In the genomic region with DNA sequence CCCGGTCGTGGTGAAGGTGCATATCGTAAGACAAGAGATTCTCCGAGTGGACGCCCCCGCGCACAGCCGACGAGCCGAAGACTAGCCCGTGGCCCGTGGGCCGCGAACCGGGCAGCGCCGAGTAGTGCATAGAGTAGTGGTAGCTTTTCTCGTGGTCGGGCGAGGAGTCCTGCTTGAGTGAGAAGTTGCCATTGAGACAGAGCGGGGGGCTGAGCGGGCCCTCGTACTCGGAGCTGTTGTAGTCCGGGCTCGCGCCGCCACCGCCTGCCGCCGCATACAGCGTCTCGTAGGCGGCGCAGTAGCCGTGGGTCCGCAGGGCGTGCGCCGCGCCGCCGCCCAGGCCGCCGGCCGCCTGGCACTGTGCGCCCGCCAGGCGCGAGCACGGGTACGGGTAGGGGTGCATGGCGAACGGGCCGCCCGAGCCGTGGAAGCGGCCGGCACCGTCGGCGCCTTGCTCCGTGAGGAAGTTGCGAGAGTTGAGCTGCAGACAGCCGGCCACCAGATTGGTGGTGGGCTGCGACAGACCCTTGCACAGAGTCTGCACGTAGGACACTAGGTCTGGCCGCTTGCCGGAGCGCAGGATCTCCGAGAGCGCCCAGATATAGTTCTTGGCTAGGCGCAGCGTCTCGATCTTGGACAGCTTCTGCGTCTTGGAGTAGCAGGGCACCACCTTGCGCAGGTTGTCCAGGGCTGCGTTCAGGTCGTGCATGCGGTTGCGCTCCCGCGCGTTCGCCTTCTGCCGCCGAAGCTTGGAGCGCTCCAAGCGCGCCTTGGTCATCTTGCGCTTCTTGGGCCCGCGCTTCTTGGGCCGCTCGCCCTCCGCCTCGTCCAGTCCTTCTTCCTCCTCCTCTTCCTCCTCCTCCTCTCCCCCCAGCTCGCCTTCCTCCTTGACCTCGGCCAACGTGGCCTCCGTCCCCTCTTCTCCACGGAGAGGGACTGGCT, we compare ENCODE assay signal across 1 cellular context.
A peak's percentile ranks its signal among the peaks of the same experiment; 100 is the strongest.
TF ChIP-seq lines count a peak whose summit lies in the region.

No MANE protein-coding gene starts in this region.

TF ChIP-seq in HEK293, 187 proteins besides CTCF, POLR2A, EP300 and RAD21 (continued from another document):
- TF ChIP-seq, protein P1, sequence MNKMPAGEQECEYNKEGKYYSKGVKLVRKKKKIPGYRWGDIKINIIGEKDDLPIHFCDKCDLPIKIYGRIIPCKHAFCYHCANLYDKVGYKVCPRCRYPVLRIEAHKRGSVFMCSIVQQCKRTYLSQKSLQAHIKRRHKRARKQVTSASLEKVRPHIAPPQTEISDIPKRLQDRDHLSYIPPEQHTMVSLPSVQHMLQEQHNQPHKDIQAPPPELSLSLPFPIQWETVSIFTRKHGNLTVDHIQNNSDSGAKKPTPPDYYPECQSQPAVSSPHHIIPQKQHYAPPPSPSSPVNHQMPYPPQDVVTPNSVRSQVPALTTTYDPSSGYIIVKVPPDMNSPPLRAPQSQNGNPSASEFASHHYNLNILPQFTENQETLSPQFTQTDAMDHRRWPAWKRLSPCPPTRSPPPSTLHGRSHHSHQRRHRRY (tag by site-specific recombination; IDR thresholded peaks at IDR 0.05), result no peak
- TF ChIP-seq, protein P2, sequence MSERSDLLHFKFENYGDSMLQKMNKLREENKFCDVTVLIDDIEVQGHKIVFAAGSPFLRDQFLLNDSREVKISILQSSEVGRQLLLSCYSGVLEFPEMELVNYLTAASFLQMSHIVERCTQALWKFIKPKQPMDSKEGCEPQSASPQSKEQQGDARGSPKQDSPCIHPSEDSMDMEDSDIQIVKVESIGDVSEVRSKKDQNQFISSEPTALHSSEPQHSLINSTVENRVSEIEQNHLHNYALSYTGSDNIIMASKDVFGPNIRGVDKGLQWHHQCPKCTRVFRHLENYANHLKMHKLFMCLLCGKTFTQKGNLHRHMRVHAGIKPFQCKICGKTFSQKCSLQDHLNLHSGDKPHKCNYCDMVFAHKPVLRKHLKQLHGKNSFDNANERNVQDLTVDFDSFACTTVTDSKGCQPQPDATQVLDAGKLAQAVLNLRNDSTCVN (tag by site-specific recombination; optimal IDR thresholded peaks at IDR 0.05), result peak; percentile 86
- TF ChIP-seq ZNF624 (tag by site-specific recombination; IDR thresholded peaks at IDR 0.05) (no peak), ZNF184 (tag by site-specific recombination; IDR thresholded peaks at IDR 0.05) (no peak), ZNF521 (tag by site-specific recombination; IDR thresholded peaks at IDR 0.05) (no peak), KLF8 (tag by site-specific recombination; IDR thresholded peaks at IDR 0.05) (no peak), ZFHX2 (tag by site-specific recombination; conservative IDR thresholded peaks at IDR 0.05) (peak; percentile 68; the same call in 1 of the 2 replicates), ZNF660 (tag by site-specific recombination; IDR thresholded peaks at IDR 0.05) (peak; percentile 53; the same call in 1 of the 2 replicates), ZNF350 (tag by site-specific recombination; IDR thresholded peaks at IDR 0.05) (no peak), ZNF600 (tag by site-specific recombination; IDR thresholded peaks at IDR 0.05) (0 out of 2 replicates have a peak, but pooled peaks have one; percentile 16), KLF16 (tag by site-specific recombination; IDR thresholded peaks at IDR 0.05) (no peak), ZNF169 (tag by site-specific recombination; IDR thresholded peaks at IDR 0.05) (0 out of 2 replicates have a peak, but pooled peaks have one; percentile 40), ZBTB17 (tag by site-specific recombination; IDR thresholded peaks at IDR 0.05) (peak; percentile 59), HOXD13 (CRISPR knock-in tag; IDR thresholded peaks at IDR 0.05; ENCODE audit: borderline replicate concordance) (0 out of 2 replicates have a peak, but pooled peaks have one; percentile 36), ZBTB8A (tag by site-specific recombination; IDR thresholded peaks at IDR 0.05) (peak; percentile 31; the same call in 1 of the 2 replicates), EGR2 (tag by site-specific recombination; IDR thresholded peaks at IDR 0.05; ENCODE audit: low read depth) (peak; percentile 43; the same call in 1 of the 2 replicates), ZNF433 (tag by site-specific recombination; IDR thresholded peaks at IDR 0.05; ENCODE audit: low read depth) (no peak), ZEB2 (tag by site-specific recombination; IDR thresholded peaks at IDR 0.05) (0 out of 2 replicates have a peak, but pooled peaks have one; percentile 53), ZNF239 (tag by site-specific recombination; IDR thresholded peaks at IDR 0.05) (no peak)
- TF ChIP-seq, protein P3, sequence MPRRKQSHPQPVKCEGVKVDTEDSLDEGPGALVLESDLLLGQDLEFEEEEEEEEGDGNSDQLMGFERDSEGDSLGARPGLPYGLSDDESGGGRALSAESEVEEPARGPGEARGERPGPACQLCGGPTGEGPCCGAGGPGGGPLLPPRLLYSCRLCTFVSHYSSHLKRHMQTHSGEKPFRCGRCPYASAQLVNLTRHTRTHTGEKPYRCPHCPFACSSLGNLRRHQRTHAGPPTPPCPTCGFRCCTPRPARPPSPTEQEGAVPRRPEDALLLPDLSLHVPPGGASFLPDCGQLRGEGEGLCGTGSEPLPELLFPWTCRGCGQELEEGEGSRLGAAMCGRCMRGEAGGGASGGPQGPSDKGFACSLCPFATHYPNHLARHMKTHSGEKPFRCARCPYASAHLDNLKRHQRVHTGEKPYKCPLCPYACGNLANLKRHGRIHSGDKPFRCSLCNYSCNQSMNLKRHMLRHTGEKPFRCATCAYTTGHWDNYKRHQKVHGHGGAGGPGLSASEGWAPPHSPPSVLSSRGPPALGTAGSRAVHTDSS (tag by site-specific recombination; IDR thresholded peaks at IDR 0.05), result peak; percentile 91
